Comparison of ENCODE assay signal across 14 cellular contexts in genomic region chr15:59168536-59168935, GRCh38. TPM values are rescaled to one million over a fixed set of nuclear protein-coding genes. Genes with fewer than 3 reads are reported as not detected.
DNase-seq lines count a peak whose midpoint lies in the region; ATAC-seq and TF ChIP-seq lines count a peak whose summit lies in the region.
"Had no signal": no experiment of that assay in that cellular context is flagged by ENCODE, and none has a peak within 500 bp of the region (broad histone marks: within the 10 kb centered on the region; RNA-seq: fewer than 3 reads in every experiment).

No MANE protein-coding gene starts in this region.

- DNase-seq in right atrium auricular region (ENCODE audit: low spot score): no peak
- no peak for DNase-seq in right cardiac atrium
- DNase-seq in brain microvascular endothelial cell: peak; percentile 78
- no peak for DNase-seq in left lung
- no peak for DNase-seq in body of pancreas
- no peak for DNase-seq in activated T-cell treated with anti-CD3 and anti-CD28 coated beads, Interleukin-2, amount 50 U/mL, for 72 hours
- DNase-seq in activated T-cell treated with anti-CD3 and anti-CD28 coated beads, Interleukin-2, amount 50 U/mL, for 1 hour: no peak
- DNase-seq: activated CD4-positive, alpha-beta T cell treated with anti-CD3 and anti-CD28 coated beads for 1 hour; NCI-H1092; NCI-H524 treated with DMSO at 0.1 percent for 48 hours had no signal

- H3K9me3 Mint-ChIP-seq in activated T-cell treated with anti-CD3 and anti-CD28 coated beads, Interleukin-2, amount 50 U/mL, for 72 hours: no peaks in the 10 kb centered on the region
- H3K9me3 Mint-ChIP-seq: stimulated activated naive CD8-positive, alpha-beta T cell treated with anti-CD3 and anti-CD28 coated beads, Interleukin-15, Interleukin-2, amounts not matched to agents 100 ng/mL and 50 ng/mL, for 24 hours had no signal

- H3K27me3 Mint-ChIP-seq in activated T-cell treated with anti-CD3 and anti-CD28 coated beads, Interleukin-2, amount 50 U/mL, for 72 hours (ENCODE audit: low read depth): no peaks in the 10 kb centered on the region
- H3K27me3 Mint-ChIP-seq: stimulated activated naive CD8-positive, alpha-beta T cell treated with anti-CD3 and anti-CD28 coated beads, Interleukin-15, Interleukin-2, amounts not matched to agents 100 ng/mL and 50 ng/mL, for 24 hours had no signal

- H3K36me3 ChIP-seq in right atrium auricular region: peaks cover 15% of the 10 kb centered on the region
- H3K36me3 ChIP-seq in brain microvascular endothelial cell (replicated peaks): peaks cover 26% of the 10 kb centered on the region
- H3K36me3 ChIP-seq in left lung: peaks cover 0 to 23% of the 10 kb centered on the region in 2 donors
- H3K36me3 ChIP-seq in body of pancreas (replicated peaks in 1 of 2; ENCODE audit: insufficient read depth in 1 of 2, low read depth in 2 of 2): no peaks in the 10 kb centered on the region

- peak overlapping the region; percentile 46 to 74 for H3K27ac ChIP-seq in right atrium auricular region
- no peak overlapping the region for H3K27ac ChIP-seq in right cardiac atrium (ENCODE audit: low read length)
- peak overlapping the region; percentile 86 for H3K27ac ChIP-seq in brain microvascular endothelial cell
- peak overlapping the region; percentile 70 for H3K27ac ChIP-seq in left lung
- H3K27ac ChIP-seq in body of pancreas: no peak overlapping the region

- no peaks in the 10 kb centered on the region for H3K36me3 Mint-ChIP-seq in activated T-cell treated with anti-CD3 and anti-CD28 coated beads, Interleukin-2, amount 50 U/mL, for 72 hours (ENCODE audit: insufficient read depth in 2 of 2)

- H3K4me3 Mint-ChIP-seq in activated T-cell treated with anti-CD3 and anti-CD28 coated beads, Interleukin-2, amount 50 U/mL, for 72 hours: no peak overlapping the region
- H3K4me3 Mint-ChIP-seq: stimulated activated naive CD8-positive, alpha-beta T cell treated with anti-CD3 and anti-CD28 coated beads, Interleukin-15, Interleukin-2, amounts not matched to agents 100 ng/mL and 50 ng/mL, for 24 hours had no signal

- peaks cover 0 to 16% of the 10 kb centered on the region in 2 donors for H3K4me1 ChIP-seq in right atrium auricular region
- peaks cover 5% of the 10 kb centered on the region for H3K4me1 ChIP-seq in right cardiac atrium (ENCODE audit: control insufficient read depth, insufficient read depth, low read length)
- H3K4me1 ChIP-seq in left lung: peaks cover 10 to 28% of the 10 kb centered on the region in 2 donors
- peaks cover 32% of the 10 kb centered on the region for H3K4me1 ChIP-seq in body of pancreas

- in situ Hi-C loops in brain microvascular endothelial cell (cut with HindIII; ENCODE audit: low pct_ligation_motif_present, low sequenced_read_pairs): no loop called here

- intact Hi-C loops in right cardiac atrium (cut with DNase I) (loop anchor here in 1 of 4 donors (10.0 kb wide), 1 partner anchor 326 kb away; no protein-coding TSS in a partner anchor), left lung (cut with DNase I) (no loop called here), body of pancreas (cut with DNase I) (no loop called here)

- WGBS in right cardiac atrium: 86% methylated on average over 7 of the region's 7 CpGs
- WGBS in body of pancreas, 2 donors: 81 to 84% methylated on average over 7 of the region's 7 CpGs

- H3K27ac Mint-ChIP-seq in activated T-cell treated with anti-CD3 and anti-CD28 coated beads, Interleukin-2, amount 50 U/mL, for 72 hours: no peak overlapping the region
- H3K27ac Mint-ChIP-seq: stimulated activated naive CD8-positive, alpha-beta T cell treated with anti-CD3 and anti-CD28 coated beads, Interleukin-15, Interleukin-2, amounts not matched to agents 100 ng/mL and 50 ng/mL, for 24 hours had no signal

- H3K4me1 Mint-ChIP-seq in activated T-cell treated with anti-CD3 and anti-CD28 coated beads, Interleukin-2, amount 50 U/mL, for 72 hours (ENCODE audit: low read depth): peaks cover 11% of the 10 kb centered on the region

- H3K9me3 ChIP-seq in right atrium auricular region (no peaks in the 10 kb centered on the region), right cardiac atrium (ENCODE audit: control insufficient read depth, low read length) (no peaks in the 10 kb centered on the region), left lung (no peaks in the 10 kb centered on the region), body of pancreas (no peaks in the 10 kb centered on the region)

- H3K4me3 ChIP-seq in right atrium auricular region: no peak overlapping the region
- H3K4me3 ChIP-seq in right cardiac atrium (ENCODE audit: low read length): no peak overlapping the region
- H3K4me3 ChIP-seq in brain microvascular endothelial cell (ENCODE audit: low read depth, low read length): no peak overlapping the region
- no peak overlapping the region for H3K4me3 ChIP-seq in left lung
- no peak overlapping the region for H3K4me3 ChIP-seq in body of pancreas

- H3K27me3 ChIP-seq in right atrium auricular region: no peaks in the 10 kb centered on the region
- H3K27me3 ChIP-seq in right cardiac atrium (ENCODE audit: control insufficient read depth, insufficient read depth): no peaks in the 10 kb centered on the region
- H3K27me3 ChIP-seq in brain microvascular endothelial cell (replicated peaks): no peaks in the 10 kb centered on the region
- no peaks in the 10 kb centered on the region for H3K27me3 ChIP-seq in left lung
- H3K27me3 ChIP-seq in body of pancreas: no peaks in the 10 kb centered on the region

- no peak for TF ChIP-seq POLR2A in body of pancreas (IDR thresholded peaks at IDR 0.05)

- ATAC-seq in right cardiac atrium: no peak
- ATAC-seq in left lung: peak; percentile 34
- no peak for ATAC-seq in GM21723 (IDR thresholded peaks at IDR 0.05; ENCODE audit: unreplicated experiment)
- ATAC-seq in body of pancreas: no peak
- ATAC-seq in activated T-cell treated with anti-CD3 and anti-CD28 coated beads, Interleukin-2, amount 50 U/mL, for 72 hours (replicated peaks in 1 of 2): no peak

- TF ChIP-seq CTCF in right atrium auricular region (IDR thresholded peaks at IDR 0.05): no peak
- no peak for TF ChIP-seq CTCF in brain microvascular endothelial cell (IDR thresholded peaks at IDR 0.05; ENCODE audit: low read depth, low read length, missing control alignments)
- no peak for TF ChIP-seq CTCF in left lung (IDR thresholded peaks at IDR 0.05)
- no peak for TF ChIP-seq CTCF in body of pancreas (IDR thresholded peaks at IDR 0.05)

RNA-seq across cellular contexts. Expression of gene LDHAL6B, which starts 38.1 kb away (rescaled TPM):
- total RNA-seq in right atrium auricular region (not detected), right cardiac atrium (not detected), left lung (not detected), body of pancreas (not detected)
- not detected for polyA plus RNA-seq in right cardiac atrium
- total RNA-seq in activated T-cell treated with anti-CD3 and anti-CD28 coated beads, Interleukin-2, amount 50 U/mL, for 72 hours: not detected
- total RNA-seq: lower leg skin, omental fat pad had no signal

Comparison
In these comparisons a context has a peak if more than half of its experiments do, and no peak if none do; other contexts are left out.
1. H3K27ac ChIP-seq: peak in right atrium auricular region (2 of 2), brain microvascular endothelial cell (single experiment) and left lung (2 of 2); none in right cardiac atrium (single experiment) and body of pancreas (0 of 4).